In genomic region chr20:17939622-17940446, GRCh38 we compare ENCODE assay signal across 8 cellular contexts. TPM values are rescaled to one million over a fixed set of nuclear protein-coding genes. Genes with fewer than 3 reads are reported as not detected.
DNase-seq lines count a peak whose midpoint lies in the region; TF ChIP-seq lines count a peak whose summit lies in the region.

No MANE protein-coding gene starts in this region.

- H3K4me1 Mint-ChIP-seq in CD14-positive monocyte = peaks cover 13% of the 10 kb centered on the region

- intact Hi-C loops in A673 (cut with micrococcal nuclease; ENCODE audit: unreplicated experiment) (no loop called here), CD14-positive monocyte (cut with micrococcal nuclease) (loop anchor here in 1 of 2 donors (10.0 kb wide), 1 partner anchor 435 kb away; no protein-coding TSS in a partner anchor)

- H3K36me3 Mint-ChIP-seq in CD14-positive monocyte = peaks cover 40 to 44% of the 10 kb centered on the region in 2 donors

- H3K27ac Mint-ChIP-seq in CD14-positive monocyte = peak overlapping the region in 1 of 7 donors; percentile 25

- TF ChIP-seq CTCF in A673 (conservative IDR thresholded peaks at IDR 0.05; ENCODE audit: low read depth, low read length) (no peak), RWPE1 (conservative IDR thresholded peaks at IDR 0.05; ENCODE audit: low read depth) (no peak), CD14-positive monocyte (IDR thresholded peaks at IDR 0.05) (no peak)

- TF ChIP-seq POLR2A in GM18951 (IDR thresholded peaks at IDR 0.05; ENCODE audit: extremely low read depth, insufficient read depth, insufficient read length) = peak; percentile 29

- H3K4me3 ChIP-seq in A673 (ENCODE audit: low read depth, low read length, poor library complexity, severe bottlenecking) (no peak overlapping the region), iPS-15b (ENCODE audit: low read depth, low read length) (no peak overlapping the region)

- H3K9me3 Mint-ChIP-seq in CD14-positive monocyte = peaks cover 0 to 3% (median 0%) of the 10 kb centered on the region in 7 donors

- H3K4me3 Mint-ChIP-seq in CD14-positive monocyte = no peak overlapping the region

- peak overlapping the region; percentile 28 for H3K27ac ChIP-seq in A673 (ENCODE audit: low read depth, low read length, poor library complexity, severe bottlenecking)
- peak overlapping the region; percentile 57 for H3K27ac ChIP-seq in RWPE1

- in situ Hi-C loops in GM18951 (cut with MboI; ENCODE audit: low sequenced_read_pairs, unreplicated experiment) = no loop called here

- no peaks in the 10 kb centered on the region for H3K4me1 ChIP-seq in A673 (ENCODE audit: insufficient read depth, low read length, poor library complexity, severe bottlenecking)
- peaks cover 18% of the 10 kb centered on the region for H3K4me1 ChIP-seq in iPS-15b (ENCODE audit: control insufficient read depth, insufficient read depth, low read length)

- no peaks in the 10 kb centered on the region for H3K9me3 ChIP-seq in A673 (ENCODE audit: low read depth, low read length, poor library complexity, severe bottlenecking)
- H3K9me3 ChIP-seq in iPS-15b (ENCODE audit: control insufficient read depth, insufficient read depth, low read length) = no peaks in the 10 kb centered on the region

- no peaks in the 10 kb centered on the region for H3K27me3 ChIP-seq in A673 (replicated peaks; ENCODE audit: insufficient read depth, low read depth, low read length, poor library complexity)
- peaks cover 2% of the 10 kb centered on the region for H3K27me3 ChIP-seq in iPS-15b (ENCODE audit: control insufficient read depth, insufficient read depth, low read length)

- peaks cover 0 to 2% (median 0%) of the 10 kb centered on the region in 3 donors for H3K27me3 Mint-ChIP-seq in CD14-positive monocyte (ENCODE audit: low read depth in 3 of 3)

- H3K9ac ChIP-seq in iPS-15b (ENCODE audit: low read depth, low read length) = peak overlapping the region; percentile 19

- peaks cover 42% of the 10 kb centered on the region for H3K36me3 ChIP-seq in A673 (ENCODE audit: insufficient read depth, low read length, poor library complexity, severe bottlenecking)
- H3K36me3 ChIP-seq in iPS-15b (ENCODE audit: control insufficient read depth, insufficient read depth, low read length) = peaks cover 15% of the 10 kb centered on the region

- POLR2A ChIA-PET in A673 (lab: Charles Lee; ENCODE audit: low non-redundant PET) = no interaction called here
- POLR2A ChIA-PET in RWPE1 (lab: Yijun Ruan, JAX; ENCODE audit: low non-redundant PET) = no interaction called here

- CTCF ChIA-PET in A673 (lab: Charles Lee) (interaction anchor here (0.7 to 1.1 kb wide), 2 partner anchors 128 to 403 kb away, joined by 3 read pairs; no protein-coding TSS in a partner anchor), RWPE1 (lab: Yijun Ruan, JAX) (interaction anchor here (0.6 to 1.9 kb wide), 4 partner anchors 24 to 289 kb away, joined by 3 to 13 read pairs (median 6); no protein-coding TSS in a partner anchor)

- DNase-seq in A673 (ENCODE audit: low spot score) (no peak), RWPE1 (ENCODE audit: low spot score) (no peak), DMS79 (lab: John Stamatoyannopoulos, UW) (no peak), kidney glomerular epithelial cell (lab: John Stamatoyannopoulos, UW) (no peak), CD14-positive monocyte (ENCODE audit: low spot score) (no peak)
- no peak for DNase-seq in stimulated activated naive CD4-positive, alpha-beta T cell (lab: John Stamatoyannopoulos, UW)

- no TSS peak for BruUV-seq in A673 (replicated peaks; lab: Mats Ljungman, UMichigan)

RNA-seq across cellular contexts. Expression of gene SNX5, which starts 28.8 kb away (rescaled TPM):
- 171 and 188 TPM in 2 replicates for total RNA-seq in A673 (2021)
- 10 to 100 TPM; 55.6 to 66.1 TPM for polyA plus RNA-seq in CD14-positive monocyte

RNA-seq across cellular contexts. Expression of gene MGME1, which starts 29.0 kb away (rescaled TPM):
- total RNA-seq in A673 (2021) = 39.1 and 41.4 TPM in 2 replicates
- polyA plus RNA-seq in CD14-positive monocyte = 10 to 100 TPM in 1 of 2 donors, 1 to 10 TPM in 1; 2.5 to 13.4 TPM
